ENCODE assay signal across 11 cellular contexts in genomic region chr9:4814913-4815312, GRCh38. TPM values are rescaled to one million over a fixed set of nuclear protein-coding genes. Genes with fewer than 3 reads are reported as not detected.
A peak's percentile ranks its signal among the peaks of the same experiment; 100 is the strongest.
DNase-seq lines count a peak whose midpoint lies in the region; ATAC-seq and TF ChIP-seq lines count a peak whose summit lies in the region.
"Had no signal": no experiment of that assay in that cellular context is flagged by ENCODE, and none has a peak within 500 bp of the region (broad histone marks: within the 10 kb centered on the region; RNA-seq: fewer than 3 reads in every experiment).

No MANE protein-coding gene starts in this region.

- H3K4me1 ChIP-seq in MM.1S (ENCODE audit: low read length), result peaks cover 36% of the 10 kb centered on the region
- peaks cover 0 to 13% (median 0%) of the 10 kb centered on the region in 4 donors for H3K4me1 ChIP-seq in right lobe of liver
- no peaks in the 10 kb centered on the region for H3K4me1 ChIP-seq in aorta (ENCODE audit: control insufficient read depth in 1 of 2, insufficient read depth in 2 of 2, low read length in 2 of 2)
- H3K4me1 ChIP-seq: left ventricle myocardium inferior had no signal

- H3K79me2 ChIP-seq in MM.1S (ENCODE audit: low read length), result peaks cover 93% of the 10 kb centered on the region

- H3K9me3 ChIP-seq in MM.1S (replicated peaks; ENCODE audit: insufficient read depth, low read length), result no peaks in the 10 kb centered on the region
- no peaks in the 10 kb centered on the region for H3K9me3 ChIP-seq in right lobe of liver
- H3K9me3 ChIP-seq in aorta (ENCODE audit: control insufficient read depth, low read length), result no peaks in the 10 kb centered on the region

- no peaks in the 10 kb centered on the region; the same call in 1 of the 2 replicates for H4K20me1 ChIP-seq in MM.1S (ENCODE audit: insufficient read depth, low read length)

- peak overlapping the region; percentile 22; the same call in 1 of the 2 replicates for H3K4me3 ChIP-seq in MM.1S (ENCODE audit: low read length)
- no peak overlapping the region for H3K4me3 ChIP-seq in right lobe of liver
- H3K4me3 ChIP-seq in aorta (ENCODE audit: low read length in 2 of 2), result no peak overlapping the region
- H3K4me3 ChIP-seq: left ventricle myocardium inferior had no signal

- ATAC-seq in GM18520 (IDR thresholded peaks at IDR 0.05; ENCODE audit: unreplicated experiment), result peak; percentile 54
- ATAC-seq in GM21576 (IDR thresholded peaks at IDR 0.05; ENCODE audit: unreplicated experiment), result peak; percentile 46
- ATAC-seq in right lobe of liver, result peak; percentile 38 to 82 (median 69)
- ATAC-seq in aorta (ENCODE audit: low FRiP score), result no peak

- no peaks in the 10 kb centered on the region for H3K36me3 ChIP-seq in MM.1S (replicated peaks; ENCODE audit: insufficient read depth, low read length)
- H3K36me3 ChIP-seq in right lobe of liver, result no peaks in the 10 kb centered on the region
- H3K36me3 ChIP-seq in aorta (ENCODE audit: control insufficient read depth in 1 of 2, insufficient read depth in 2 of 2, low read length in 1 of 2), result no peaks in the 10 kb centered on the region
- H3K36me3 ChIP-seq: left ventricle myocardium inferior had no signal

- peaks cover 25% of the 10 kb centered on the region for H3F3A ChIP-seq in MM.1S (ENCODE audit: insufficient read depth, low read length)

- no peaks in the 10 kb centered on the region for H3K9me2 ChIP-seq in MM.1S (replicated peaks; ENCODE audit: insufficient read depth, low read length)

- no peak overlapping the region for H2AFZ ChIP-seq in MM.1S (ENCODE audit: low read length)

- DNase-seq in MM.1S (peak; percentile 51), right lobe of liver (no peak), caudate nucleus (lab: John Stamatoyannopoulos, UW) (no peak), nucleus accumbens (lab: John Stamatoyannopoulos, UW) (no peak), aorta (no peak)
- DNase-seq: DMS153, left ventricle myocardium inferior, NCI-H1436, retina had no signal

- TF ChIP-seq POLR2A in right lobe of liver (IDR thresholded peaks at IDR 0.05), result no peak

- H3K27ac ChIP-seq in MM.1S (ENCODE audit: low read length), result peak overlapping the region; percentile 49
- no peak overlapping the region for H3K27ac ChIP-seq in right lobe of liver
- H3K27ac ChIP-seq in caudate nucleus (ENCODE audit: low read depth, low read length), result no peak overlapping the region
- no peak overlapping the region for H3K27ac ChIP-seq in aorta (ENCODE audit: low read depth in 1 of 2, low read length in 2 of 2)
- H3K27ac ChIP-seq: left ventricle myocardium inferior had no signal

- no peak for TF ChIP-seq CTCF in MM.1S (IDR thresholded peaks at IDR 0.05; ENCODE audit: low read length)
- TF ChIP-seq CTCF in right lobe of liver (IDR thresholded peaks at IDR 0.05), result no peak

- no peak overlapping the region for H3K9ac ChIP-seq in MM.1S (ENCODE audit: low read length)

- no peaks in the 10 kb centered on the region for H3K27me3 ChIP-seq in MM.1S (replicated peaks; ENCODE audit: insufficient read depth, low read length)
- no peaks in the 10 kb centered on the region for H3K27me3 ChIP-seq in right lobe of liver
- H3K27me3 ChIP-seq in aorta (ENCODE audit: control insufficient read depth in 1 of 2, insufficient read depth in 2 of 2, low read length in 1 of 2), result no peaks in the 10 kb centered on the region

- intact Hi-C loops in right lobe of liver (cut with DNase I) (no loop called here), aorta (cut with DNase I) (no loop called here)

- peak overlapping the region; percentile 62 for H3K4me2 ChIP-seq in MM.1S (ENCODE audit: low read depth, low read length)

RNA-seq across cellular contexts. Expression of gene RCL1, which starts 22.2 kb away (rescaled TPM):
- total RNA-seq in right lobe of liver (100 to 1,000 TPM in 1 of 6 experiments, 10 to 100 TPM in 5; 20.2 to 108 (median 63.4) TPM), aorta (10 to 100 TPM; 32.3 to 41.9 TPM)
- polyA plus RNA-seq in aorta, result 10 to 100 TPM; 10.8 to 21.3 TPM
